8 cellular contexts compared by ENCODE assay signal in the genomic region with DNA sequence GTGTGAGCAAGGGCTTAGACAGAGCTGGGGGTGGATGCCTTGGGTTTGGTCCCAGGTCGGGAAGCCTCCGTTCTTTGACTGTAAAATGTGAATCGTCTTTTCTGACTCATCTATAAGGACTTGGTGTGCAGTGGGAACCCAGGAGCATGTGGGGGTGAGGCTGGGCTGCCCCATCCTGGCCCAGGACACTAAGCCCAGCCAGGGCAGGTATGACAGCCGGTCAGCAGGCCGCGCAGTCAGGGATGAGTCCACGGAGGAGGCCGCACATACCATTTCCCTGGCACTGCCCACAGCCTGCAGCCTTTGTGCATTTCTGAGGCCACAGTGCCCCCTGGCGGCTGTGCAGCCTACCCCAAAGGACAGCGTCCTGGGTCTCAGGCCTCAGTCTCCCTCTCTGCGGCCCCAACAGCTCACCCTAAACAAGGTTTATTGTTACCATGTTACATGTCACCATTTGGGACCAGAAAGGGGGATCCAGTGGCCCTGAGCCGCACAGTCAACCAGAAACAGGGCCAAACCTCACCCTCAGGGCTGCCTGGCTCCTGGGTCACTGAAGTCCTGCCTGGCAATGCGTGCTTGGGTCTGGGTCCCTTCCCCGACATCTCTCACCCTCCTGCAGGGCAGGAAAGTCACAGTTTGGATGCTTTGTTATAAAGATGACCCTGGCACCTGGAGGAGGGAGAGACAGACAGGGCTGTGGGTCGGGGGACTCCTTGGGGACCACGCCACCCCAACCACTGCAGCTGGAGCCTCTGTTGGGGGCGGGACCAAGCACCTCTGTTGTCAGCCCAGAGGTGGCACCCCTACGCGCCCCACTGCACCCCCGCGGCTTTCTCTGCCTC. TPM values are rescaled to one million over a fixed set of nuclear protein-coding genes. Genes with fewer than 3 reads are reported as not detected.
DNase-seq lines count a peak whose midpoint lies in the region; ATAC-seq, FAIRE-seq and TF ChIP-seq lines count a peak whose summit lies in the region.

No MANE protein-coding gene starts in this region.

- TF ChIP-seq CTCF in AG09319 (IDR thresholded peaks at IDR 0.05; ENCODE audit: low read depth, low read length) (peak; percentile 93), lower lobe of right lung (IDR thresholded peaks at IDR 0.05) (peak; percentile 92)

- ATAC-seq in lower lobe of right lung: peak; percentile 84 to 90
- ATAC-seq in HG02981 (IDR thresholded peaks at IDR 0.05; ENCODE audit: unreplicated experiment): no peak

- POLR2A ChIA-PET in activated CD4-positive, alpha-beta memory T cell treated with anti-CD3 and anti-CD28 coated beads for 36 hours (lab: Charles Lee): no interaction called here

- intact Hi-C loops in activated CD4-positive, alpha-beta memory T cell treated with anti-CD3 and anti-CD28 coated beads for 36 hours (cut with micrococcal nuclease): loop anchor here (1.0 kb wide), 3 partner anchors 584 to 729 kb away; no protein-coding TSS in a partner anchor
- intact Hi-C loops in lower lobe of right lung (cut with DNase I): loop anchor here (10.0 kb wide), 1 partner anchor 727 kb away; no protein-coding TSS in a partner anchor

- no peaks in the 10 kb centered on the region for H3K27me3 Mint-ChIP-seq in activated CD4-positive, alpha-beta memory T cell treated with anti-CD3 and anti-CD28 coated beads for 36 hours

- no peaks in the 10 kb centered on the region for H3K27me3 ChIP-seq in lower lobe of right lung (ENCODE audit: low read depth)

- H3K36me3 ChIP-seq in lower lobe of right lung: no peaks in the 10 kb centered on the region

- no peaks in the 10 kb centered on the region for H3K36me3 Mint-ChIP-seq in activated CD4-positive, alpha-beta memory T cell treated with anti-CD3 and anti-CD28 coated beads for 36 hours

- CTCF ChIA-PET in activated CD4-positive, alpha-beta memory T cell treated with anti-CD3 and anti-CD28 coated beads for 36 hours (lab: Charles Lee): interaction anchor here (1.0 to 5.4 kb wide), 9 partner anchors 12 to 736 kb away, joined by 3 to 29 read pairs (median 4); no protein-coding TSS in a partner anchor

- H3K27ac ChIP-seq in lower lobe of right lung: no peak overlapping the region

- H3K9me3 ChIP-seq in lower lobe of right lung: no peaks in the 10 kb centered on the region

- H3K4me3 ChIP-seq in lower lobe of right lung: no peak overlapping the region

- H3K27ac Mint-ChIP-seq in activated CD4-positive, alpha-beta memory T cell treated with anti-CD3 and anti-CD28 coated beads for 36 hours: no peak overlapping the region

- peak; percentile 37 for DNase-seq in AG09319 (ENCODE audit: extremely low read depth, low read depth)
- peak; percentile 89 for DNase-seq in GM19239 (ENCODE audit: insufficient read length, low spot score)
- peak; percentile 74 for DNase-seq in NCI-H226
- DNase-seq in activated CD4-positive, alpha-beta memory T cell treated with anti-CD3 and anti-CD28 coated beads for 36 hours: peak; percentile 80
- DNase-seq in dermis microvascular lymphatic vessel endothelial cell (ENCODE audit: low read depth in 2 of 2): peak; percentile 55 to 70
- DNase-seq in lower lobe of right lung: peak; percentile 84
- DNase-seq in stimulated activated CD4-positive, alpha-beta T cell treated with anti-CD3 and anti-CD28 coated beads, TNF-alpha, amount 100 ng/mL, for 48 hours (ENCODE audit: low read depth in 3 of 3): peak; percentile 46 to 77 (median 58)

- H3K9me3 Mint-ChIP-seq in activated CD4-positive, alpha-beta memory T cell treated with anti-CD3 and anti-CD28 coated beads for 36 hours: no peaks in the 10 kb centered on the region

- peaks cover 3% of the 10 kb centered on the region for H3K4me1 Mint-ChIP-seq in activated CD4-positive, alpha-beta memory T cell treated with anti-CD3 and anti-CD28 coated beads for 36 hours (ENCODE audit: low read depth)

- no peak overlapping the region for H3K4me3 Mint-ChIP-seq in activated CD4-positive, alpha-beta memory T cell treated with anti-CD3 and anti-CD28 coated beads for 36 hours

- FAIRE-seq in GM19239 (lab: Jason Lieb, UNC): peak; percentile 74

- H3K4me1 ChIP-seq in lower lobe of right lung: no peaks in the 10 kb centered on the region

RNA-seq across cellular contexts. Expression of gene SH2B2, which starts 14.4 kb away (rescaled TPM):
- 1 to 10 TPM; 3.8 to 4.7 TPM for total RNA-seq in activated CD4-positive, alpha-beta memory T cell treated with anti-CD3 and anti-CD28 coated beads for 36 hours
- 0.51 and 0.76 TPM in 2 replicates for total RNA-seq in dermis microvascular lymphatic vessel endothelial cell
- 17.0 TPM for total RNA-seq in lower lobe of right lung

Comparison
In these comparisons a context has a peak if more than half of its experiments do, and no peak if none do; other contexts are left out.
1. DNase-seq: peak in every context shown above with its lines; median percentile 89 in GM19239; 84 in lower lobe of right lung; 80 in activated CD4-positive, alpha-beta memory T cell treated with anti-CD3 and anti-CD28 coated beads for 36 hours; 74 in NCI-H226; 62 in dermis microvascular lymphatic vessel endothelial cell; 58 in stimulated activated CD4-positive, alpha-beta T cell treated with anti-CD3 and anti-CD28 coated beads, TNF-alpha, amount 100 ng/mL, for 48 hours; 37 in AG09319.